In genomic region chr9:79477955-79478751, GRCh38 we compare ENCODE assay signal across 8 cellular contexts.
DNase-seq lines count a peak whose midpoint lies in the region; ATAC-seq, FAIRE-seq and TF ChIP-seq lines count a peak whose summit lies in the region.

No MANE protein-coding gene starts in this region.

- no peaks in the 10 kb centered on the region for H3K27me3 Mint-ChIP-seq in activated naive CD4-positive, alpha-beta T cell treated with anti-CD3 and anti-CD28 coated beads, Interleukin-2, amount 10 ng/mL, durations not matched to agents 7 days and 5 days

- no peak overlapping the region for H3K9ac ChIP-seq in H1 (replicated peaks in 1 of 4; ENCODE audit: extremely low read depth in 1 of 4, low read depth in 3 of 4, low read length in 3 of 4)

- no peak overlapping the region for H3K4me3 Mint-ChIP-seq in activated naive CD4-positive, alpha-beta T cell treated with anti-CD3 and anti-CD28 coated beads, Interleukin-2, amount 10 ng/mL, durations not matched to agents 7 days and 5 days

- H3K27ac Mint-ChIP-seq in activated naive CD4-positive, alpha-beta T cell treated with anti-CD3 and anti-CD28 coated beads, Interleukin-2, amount 10 ng/mL, durations not matched to agents 7 days and 5 days = no peak overlapping the region

- H3K9me3 Mint-ChIP-seq in activated naive CD4-positive, alpha-beta T cell treated with anti-CD3 and anti-CD28 coated beads, Interleukin-2, amount 10 ng/mL, durations not matched to agents 7 days and 5 days = no peaks in the 10 kb centered on the region

- no peak overlapping the region for H3K4ac ChIP-seq in H1 (replicated peaks; ENCODE audit: insufficient read length, low read depth, low read length)

- H3K27me3 ChIP-seq in H1 (replicated peaks in 1 of 4; ENCODE audit: control insufficient read depth in 3 of 4, extremely low read depth in 1 of 4, insufficient read depth in 3 of 4, low read length in 3 of 4) (no peaks in the 10 kb centered on the region), pancreas (no peaks in the 10 kb centered on the region)

- H3K4me1 Mint-ChIP-seq in activated naive CD4-positive, alpha-beta T cell treated with anti-CD3 and anti-CD28 coated beads, Interleukin-2, amount 10 ng/mL, durations not matched to agents 7 days and 5 days = no peaks in the 10 kb centered on the region

- H3K56ac ChIP-seq in H1 (replicated peaks; ENCODE audit: insufficient read length, low read depth, low read length) = no peak overlapping the region

- peak; percentile 20 for DNase-seq in activated naive CD4-positive, alpha-beta T cell treated with anti-CD3 and anti-CD28 coated beads, Interleukin-2, amount 10 ng/mL, durations not matched to agents 7 days and 5 days
- DNase-seq in activated naive CD4-positive, alpha-beta T cell (lab: John Stamatoyannopoulos, UW) = no peak
- DNase-seq in RWPE1 (ENCODE audit: low spot score) (peak; percentile 72), H1 (ENCODE audit: low read depth in 1 of 2, low spot score in 2 of 2) (peak in 1 of 2 experiments; percentile 47), pancreas (peak in 3 of 6 donors; percentile 5 to 27 (median 15)), DMS153 (lab: John Stamatoyannopoulos, UW) (no peak), left lobe of liver (ENCODE audit: low spot score) (no peak)

- POLR2A ChIA-PET in RWPE1 (lab: Yijun Ruan, JAX; ENCODE audit: low non-redundant PET) (no interaction called here), H1 (lab: Charles Lee; ENCODE audit: partially characterized antibody) (interaction anchor here (0.9 kb wide), 1 partner anchor 92 kb away, joined by 3 read pairs; no protein-coding TSS in a partner anchor)

- H2BK120ac ChIP-seq in H1 (replicated peaks; ENCODE audit: low read depth, low read length) = no peak overlapping the region

- CTCF ChIA-PET in activated naive CD4-positive, alpha-beta T cell treated with anti-CD3 and anti-CD28 coated beads, Interleukin-2, amount 10 ng/mL, durations not matched to agents 7 days and 5 days (lab: Charles Lee) = interaction anchor here (0.9 kb wide), 1 partner anchor 90 kb away, joined by 3 read pairs; no protein-coding TSS in a partner anchor
- CTCF ChIA-PET in RWPE1 (lab: Yijun Ruan, JAX) = interaction anchor here (0.5 to 1.1 kb wide), 3 partner anchors 12 to 597 kb away, joined by 3 read pairs; no protein-coding TSS in a partner anchor
- CTCF ChIA-PET in H1 (lab: Charles Lee; ENCODE audit: partially characterized antibody) = interaction anchor here (0.6 to 1.8 kb wide), 15 partner anchors 8 to 593 kb away, joined by 3 to 13 read pairs (median 3); no protein-coding TSS in a partner anchor

- H2BK12ac ChIP-seq in H1 (ENCODE audit: low read depth, low read length) = no peak overlapping the region

- H3K4me1 ChIP-seq in H1 (replicated peaks in 1 of 4; ENCODE audit: control insufficient read depth in 3 of 4, insufficient read depth in 4 of 4, low read length in 3 of 4) (no peaks in the 10 kb centered on the region; a peak in 1 of 7 replicates), pancreas (peaks cover 5 to 14% (median 8%) of the 10 kb centered on the region in 3 donors)

- H3K4me2 ChIP-seq in H1 (ENCODE audit: insufficient read depth in 1 of 2, low read depth in 2 of 2, low read length in 2 of 2) = no peak overlapping the region

- peak; percentile 88 for FAIRE-seq in H1 (lab: Jason Lieb, UNC)
- no peak for FAIRE-seq in pancreas (lab: Jason Lieb, UNC)

- H3K79me2 ChIP-seq in H1 (ENCODE audit: control insufficient read depth in 1 of 2, insufficient read depth in 2 of 2, low read length in 2 of 2) = no peaks in the 10 kb centered on the region

- H2BK20ac ChIP-seq in H1 (ENCODE audit: low read length) = no peak overlapping the region

- H4K91ac ChIP-seq in H1 (replicated peaks; ENCODE audit: insufficient read length, low read length) = no peak overlapping the region

- intact Hi-C loops in pancreas (cut with DNase I) = no loop called here

- no peak overlapping the region for H2BK5ac ChIP-seq in H1 (ENCODE audit: low read depth, low read length)

- H3K27ac ChIP-seq in RWPE1 (no peak overlapping the region), H1 (ENCODE audit: low read depth, low read length) (no peak overlapping the region), pancreas (no peak overlapping the region)

- no peak overlapping the region for H3K23ac ChIP-seq in H1 (ENCODE audit: insufficient read length)

- no peak overlapping the region for H2BK15ac ChIP-seq in H1 (ENCODE audit: low read length)

- H4K8ac ChIP-seq in H1 (ENCODE audit: extremely low read depth, insufficient read depth, low read length) = no peak overlapping the region

- no peaks in the 10 kb centered on the region for H3K36me3 ChIP-seq in H1 (ENCODE audit: control insufficient read depth in 2 of 4, insufficient read depth in 4 of 4, low read length in 3 of 4)
- no peaks in the 10 kb centered on the region for H3K36me3 ChIP-seq in pancreas

- no peak overlapping the region for H2AFZ ChIP-seq in H1 (ENCODE audit: low read length)

- no peak overlapping the region for H3K14ac ChIP-seq in H1 (ENCODE audit: insufficient read length)

- H3K9me3 ChIP-seq in H1 (ENCODE audit: insufficient read depth in 2 of 2, low read depth in 1 of 2, low read length in 1 of 2) (no peaks in the 10 kb centered on the region), pancreas (no peaks in the 10 kb centered on the region)

- TF ChIP-seq CTCF in RWPE1 (conservative IDR thresholded peaks at IDR 0.05; ENCODE audit: low read depth) (peak; percentile 28; the same call in 1 of the 2 replicates), H1 (IDR thresholded peaks at IDR 0.05; ENCODE audit: control extremely low read depth in 1 of 3, insufficient read depth in 1 of 3, low read depth in 1 of 3, low read length in 3 of 3) (peak; percentile 43 to 72 (median 64)), pancreas (IDR thresholded peaks at IDR 0.05) (no peak)

- no peaks in the 10 kb centered on the region for H3K36me3 Mint-ChIP-seq in activated naive CD4-positive, alpha-beta T cell treated with anti-CD3 and anti-CD28 coated beads, Interleukin-2, amount 10 ng/mL, durations not matched to agents 7 days and 5 days

- peak; percentile 61 to 72 for TF ChIP-seq RAD21 in H1 (IDR thresholded peaks at IDR 0.05 in 1 of 2, conservative IDR thresholded peaks at IDR 0.05 in 1 of 2; ENCODE audit: low read depth in 2 of 2, low read length in 2 of 2)

- H3K79me1 ChIP-seq in H1 (ENCODE audit: low read depth, low read length) = no peaks in the 10 kb centered on the region

- WGBS in H1 (ENCODE audit: extremely low coverage in 1 of 2, insufficient coverage in 1 of 2, insufficient read length in 1 of 2, insufficient replicate concordance in 2 of 2, low coverage in 1 of 2, low lambda C conversion rate in 2 of 2, missing lambda C conversion rate in 1 of 2), 2 experiments = 56% methylated on average over 5 of the region's 5 CpGs; no CpG with 5 or more reads in 1 of the 2 experiments
- 38 to 39% methylated on average over 5 of the region's 5 CpGs for WGBS in pancreas, 2 donors

- no peak overlapping the region for H3K18ac ChIP-seq in H1 (ENCODE audit: extremely low read depth, low read length)

- H4K5ac ChIP-seq in H1 (ENCODE audit: insufficient read length, low read depth, low read length) = no peak overlapping the region

- no peak for TF ChIP-seq POLR2A in H1 (IDR thresholded peaks at IDR 0.05; ENCODE audit: control extremely low read depth in 1 of 2, low read depth in 2 of 2, low read length in 2 of 2)

- H3K4me3 ChIP-seq in H1 (ENCODE audit: extremely low read depth in 1 of 4, insufficient read depth in 2 of 4, low read depth in 3 of 4, low read length in 4 of 4) (no peak overlapping the region), pancreas (no peak overlapping the region)

- H4K20me1 ChIP-seq in H1 (replicated peaks in 1 of 2; ENCODE audit: control insufficient read depth in 1 of 2, insufficient read depth in 2 of 2, low read length in 2 of 2) = no peaks in the 10 kb centered on the region

- H3K23me2 ChIP-seq in H1 (ENCODE audit: low read depth, low read length) = peaks cover 2% of the 10 kb centered on the region; the same call in 1 of the 2 replicates

- peak; percentile 74 for ATAC-seq in HG02678 (IDR thresholded peaks at IDR 0.05; ENCODE audit: unreplicated experiment)
- ATAC-seq in pancreas = peak; percentile 21 to 93 (median 76)
- no peak for ATAC-seq in left lobe of liver

- H2AK5ac ChIP-seq in H1 (ENCODE audit: low read depth, low read length) = no peak overlapping the region

- no peak for TF ChIP-seq EP300 in H1 (IDR thresholded peaks at IDR 0.05; ENCODE audit: borderline replicate concordance in 1 of 2, low read depth in 2 of 2, low read length in 2 of 2)

TF ChIP-seq in H1, 55 proteins besides CTCF, POLR2A, EP300 and RAD21 (continues in another document):
- TF ChIP-seq BACH1 (IDR thresholded peaks at IDR 0.05; ENCODE audit: low read length) (no peak), NANOG (IDR thresholded peaks at IDR 0.05; ENCODE audit: insufficient read depth, low read depth, low read length, poor library complexity, severe bottlenecking) (no peak), HDAC6 (IDR thresholded peaks at IDR 0.05; ENCODE audit: low read depth, low read length) (no peak), KDM1A (IDR thresholded peaks at IDR 0.05; ENCODE audit: borderline replicate concordance, low read length) (no peak), SIX5 (IDR thresholded peaks at IDR 0.05; ENCODE audit: low read depth, low read length) (no peak), BRCA1 (IDR thresholded peaks at IDR 0.05; ENCODE audit: low read depth, low read length) (no peak), CHD1 (IDR thresholded peaks at IDR 0.05; ENCODE audit: low read depth, low read length) (no peak), ASH2L (IDR thresholded peaks at IDR 0.05; ENCODE audit: low read length) (no peak), SP1 (IDR thresholded peaks at IDR 0.05; ENCODE audit: low read depth, low read length) (no peak), CBX5 (IDR thresholded peaks at IDR 0.05; ENCODE audit: low read depth, low read length) (no peak), EGR1 (IDR thresholded peaks at IDR 0.05; ENCODE audit: borderline replicate concordance, low read depth, low read length) (no peak), CTBP2 (IDR thresholded peaks at IDR 0.05; ENCODE audit: borderline replicate concordance, insufficient read depth, insufficient read length, low read length) (no peak)

Comparison
In these comparisons a context has a peak if more than half of its experiments do, and no peak if none do; other contexts are left out.
1. DNase-seq: peak in activated naive CD4-positive, alpha-beta T cell treated with anti-CD3 and anti-CD28 coated beads, Interleukin-2, amount 10 ng/mL, durations not matched to agents 7 days and 5 days (single experiment) and RWPE1 (single experiment); none in activated naive CD4-positive, alpha-beta T cell (0 of 4), DMS153 (single experiment) and left lobe of liver (single experiment).
2. CTCF ChIP-seq: peak in RWPE1 (single experiment) and H1 (3 of 3); none in pancreas (0 of 4).